Comparison of ENCODE assay signal across 1 cellular context in genomic region chr5:150527038-150527437, GRCh38.
TF ChIP-seq lines count a peak whose summit lies in the region.

No MANE protein-coding gene starts in this region.

TF ChIP-seq in WTC11, 78 proteins besides CTCF, POLR2A, EP300 and RAD21 (continued from another document):
- TF ChIP-seq ZNF281 (CRISPR knock-in tag; IDR thresholded peaks at IDR 0.05) (no peak), AR (CRISPR knock-in tag; IDR thresholded peaks at IDR 0.05) (no peak), ZNF138 (CRISPR knock-in tag; conservative IDR thresholded peaks at IDR 0.05) (no peak), TCF7 (CRISPR knock-in tag; IDR thresholded peaks at IDR 0.05; ENCODE audit: low read depth) (no peak), SMAD3 (CRISPR knock-in tag; IDR thresholded peaks at IDR 0.05; ENCODE audit: borderline replicate concordance) (no peak), HMGXB4 (CRISPR knock-in tag; IDR thresholded peaks at IDR 0.05) (no peak), ZNF671 (CRISPR knock-in tag; IDR thresholded peaks at IDR 0.05) (no peak), ZNF512 (CRISPR knock-in tag; IDR thresholded peaks at IDR 0.05; ENCODE audit: borderline replicate concordance) (no peak), STAT6 (CRISPR knock-in tag; conservative IDR thresholded peaks at IDR 0.05; ENCODE audit: low read depth) (no peak), FOXJ3 (CRISPR knock-in tag; IDR thresholded peaks at IDR 0.05; ENCODE audit: borderline replicate concordance) (no peak), CBFB (CRISPR knock-in tag; IDR thresholded peaks at IDR 0.05; ENCODE audit: low read depth) (no peak), USF2 (CRISPR knock-in tag; IDR thresholded peaks at IDR 0.05) (no peak), ARID4B (CRISPR knock-in tag; IDR thresholded peaks at IDR 0.05; ENCODE audit: borderline replicate concordance) (no peak), CREB1 (CRISPR knock-in tag; IDR thresholded peaks at IDR 0.05) (no peak), RORB (CRISPR knock-in tag; IDR thresholded peaks at IDR 0.05) (no peak), PREB (CRISPR knock-in tag; IDR thresholded peaks at IDR 0.05; ENCODE audit: borderline replicate concordance) (no peak)
